Comparison of ENCODE assay signal across 10 cellular contexts in the genomic region with DNA sequence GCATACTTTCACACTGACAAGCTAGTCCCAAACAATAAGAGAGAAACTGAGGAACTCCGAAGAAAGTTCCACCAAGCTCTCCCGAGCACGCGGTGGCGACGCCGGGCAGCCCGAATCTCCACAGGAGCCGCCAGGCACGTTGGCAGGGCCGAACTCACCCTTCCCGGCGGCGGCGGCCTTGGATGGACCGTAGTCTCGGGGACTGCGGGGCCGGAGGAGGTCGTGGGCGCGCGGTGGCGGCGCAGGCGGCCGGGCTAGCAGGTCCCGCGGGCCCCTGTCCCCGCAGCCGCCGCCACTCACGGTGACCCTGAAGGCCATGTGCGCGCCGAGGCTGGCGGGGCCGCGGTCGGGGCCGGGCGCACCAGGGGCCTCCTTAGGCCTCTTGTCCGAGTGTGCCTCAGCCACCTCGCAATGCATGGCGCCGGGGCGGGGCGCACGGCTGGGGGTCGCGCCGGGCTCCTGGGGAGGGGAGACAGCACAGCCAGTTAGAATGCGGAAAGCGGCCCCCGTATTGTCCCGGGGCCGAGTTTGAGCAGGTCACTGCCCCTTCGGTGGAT. TPM values are rescaled to one million over a fixed set of nuclear protein-coding genes. Genes with fewer than 3 reads are reported as not detected.
DNase-seq lines count a peak whose midpoint lies in the region; TF ChIP-seq lines count a peak whose summit lies in the region.
"Had no signal": no experiment of that assay in that cellular context is flagged by ENCODE, and none has a peak within 500 bp of the region (broad histone marks: within the 10 kb centered on the region; RNA-seq: fewer than 3 reads in every experiment).

No MANE protein-coding gene starts in this region.

- peak overlapping the region; percentile 15 for H3K4me3 Mint-ChIP-seq in activated naive CD4-positive, alpha-beta T cell treated with anti-CD3 and anti-CD28 coated beads, Interleukin-2, amount 50 U/mL, for 24 hours
- H3K4me3 Mint-ChIP-seq in HFFc6, result no peak overlapping the region

- 0 to 20% methylated on average over 1 to 15 of the region's 58 CpGs for WGBS in thyroid gland, 2 donors

- H3K9me3 Mint-ChIP-seq in activated naive CD4-positive, alpha-beta T cell treated with anti-CD3 and anti-CD28 coated beads, Interleukin-2, amount 50 U/mL, for 24 hours, result peaks cover 2% of the 10 kb centered on the region
- H3K9me3 Mint-ChIP-seq in HFFc6, result peaks cover 2% of the 10 kb centered on the region

- intact Hi-C loops in dorsolateral prefrontal cortex (cut with DNase I), result no loop called here
- intact Hi-C loops in thyroid gland (cut with DNase I), result no loop called here

- H3K27me3 Mint-ChIP-seq in activated naive CD4-positive, alpha-beta T cell treated with anti-CD3 and anti-CD28 coated beads, Interleukin-2, amount 50 U/mL, for 24 hours, result peaks cover 25% of the 10 kb centered on the region
- peaks cover 2% of the 10 kb centered on the region for H3K27me3 Mint-ChIP-seq in HFFc6 (ENCODE audit: insufficient read depth)

- H3K27me3 ChIP-seq in dorsolateral prefrontal cortex (peaks cover 0 to 26% (median 0%) of the 10 kb centered on the region in 45 donors), thyroid gland (no peaks in the 10 kb centered on the region)

- no peak for DNase-seq in activated naive CD4-positive, alpha-beta T cell treated with Interleukin-2 at 50 U/mL for 16 hours
- DNase-seq in dorsolateral prefrontal cortex (peak in 2 of 10 donors; percentile 12 to 29), lung microvascular endothelial cell (ENCODE audit: low read depth in 2 of 2) (peak; percentile 7 to 20), thyroid gland (peak; percentile 9 to 14), COR-L47 (lab: John Stamatoyannopoulos, UW) (no peak), GOT3 (lab: John Stamatoyannopoulos, UW) (no peak), HFFc6 (no peak)
- DNase-seq: NK-92 treated with Interleukin-12 subunit alpha and Interleukin-12 subunit beta, amount 100 ng/mL, for 24 hours had no signal

- peak overlapping the region; percentile 50 to 80 (median 70) for H3K4me3 ChIP-seq in dorsolateral prefrontal cortex
- H3K4me3 ChIP-seq in thyroid gland (replicated peaks in 1 of 3), result peak overlapping the region in 1 of 3 donors; percentile 46

- H3K4me1 ChIP-seq in thyroid gland, result peaks cover 16 to 21% of the 10 kb centered on the region in 2 donors
- H3K4me1 ChIP-seq: Caco-2 had no signal

- no peaks in the 10 kb centered on the region for H3K36me3 ChIP-seq in thyroid gland

- TF ChIP-seq POLR2A in thyroid gland (IDR thresholded peaks at IDR 0.05), result no peak

- H3K27ac ChIP-seq in dorsolateral prefrontal cortex (peak overlapping the region in 4 of 59 donors; percentile 3 to 59 (median 48)), thyroid gland (no peak overlapping the region)

- peaks cover under 1% of the 10 kb centered on the region for H3K36me3 Mint-ChIP-seq in activated naive CD4-positive, alpha-beta T cell treated with anti-CD3 and anti-CD28 coated beads, Interleukin-2, amount 50 U/mL, for 24 hours
- peaks cover 2% of the 10 kb centered on the region for H3K36me3 Mint-ChIP-seq in HFFc6 (ENCODE audit: low read depth)

- H3K27ac Mint-ChIP-seq in activated naive CD4-positive, alpha-beta T cell treated with anti-CD3 and anti-CD28 coated beads, Interleukin-2, amount 50 U/mL, for 24 hours, result no peak overlapping the region
- no peak overlapping the region for H3K27ac Mint-ChIP-seq in HFFc6

- no peaks in the 10 kb centered on the region for H3K9me3 ChIP-seq in thyroid gland
- H3K9me3 ChIP-seq: Caco-2 had no signal

- TF ChIP-seq CTCF in dorsolateral prefrontal cortex (IDR thresholded peaks at IDR 0.05 in 54 of 56, conservative IDR thresholded peaks at IDR 0.05 in 2 of 56; ENCODE audit: low read depth in 1 of 56, partially characterized antibody in 56 of 56) (no peak), thyroid gland (IDR thresholded peaks at IDR 0.05) (no peak), HFFc6 (IDR thresholded peaks at IDR 0.05) (no peak)

- no peaks in the 10 kb centered on the region for H3K4me1 Mint-ChIP-seq in activated naive CD4-positive, alpha-beta T cell treated with anti-CD3 and anti-CD28 coated beads, Interleukin-2, amount 50 U/mL, for 24 hours
- peaks cover 64% of the 10 kb centered on the region for H3K4me1 Mint-ChIP-seq in HFFc6 (ENCODE audit: low read depth)

RNA-seq across cellular contexts. Expression of a gene that starts 1.2 kb away (rescaled TPM):
- total RNA-seq in dorsolateral prefrontal cortex, result 10 to 100 TPM in 35 of 120 experiments, 1 to 10 TPM in 85; 2.8 to 18.5 (median 9.0) TPM
- not detected in 2 replicates for total RNA-seq in lung microvascular endothelial cell
- under 1 TPM in 1 of 4 donors, not detected in 3; 0.29 TPM for total RNA-seq in thyroid gland
- 1 to 10 TPM; 1.1 to 1.9 (median 1.2) TPM for total RNA-seq in HFFc6 (2021; fragmentation: NEBNext Ultra II Directional; extraction: Animal tissue kit (Norgen Biotek cat#: 25700))
- total RNA-seq: Caco-2 had no signal

Comparison
In these comparisons a context has a peak if more than half of its experiments do, and no peak if none do; other contexts are left out.
1. DNase-seq: peak in lung microvascular endothelial cell (2 of 2) and thyroid gland (2 of 2); none in activated naive CD4-positive, alpha-beta T cell treated with Interleukin-2 at 50 U/mL for 16 hours (single experiment), COR-L47 (single experiment), GOT3 (single experiment) and HFFc6 (single experiment).